Comparison of ENCODE assay signal across 16 cellular contexts in the genomic region with DNA sequence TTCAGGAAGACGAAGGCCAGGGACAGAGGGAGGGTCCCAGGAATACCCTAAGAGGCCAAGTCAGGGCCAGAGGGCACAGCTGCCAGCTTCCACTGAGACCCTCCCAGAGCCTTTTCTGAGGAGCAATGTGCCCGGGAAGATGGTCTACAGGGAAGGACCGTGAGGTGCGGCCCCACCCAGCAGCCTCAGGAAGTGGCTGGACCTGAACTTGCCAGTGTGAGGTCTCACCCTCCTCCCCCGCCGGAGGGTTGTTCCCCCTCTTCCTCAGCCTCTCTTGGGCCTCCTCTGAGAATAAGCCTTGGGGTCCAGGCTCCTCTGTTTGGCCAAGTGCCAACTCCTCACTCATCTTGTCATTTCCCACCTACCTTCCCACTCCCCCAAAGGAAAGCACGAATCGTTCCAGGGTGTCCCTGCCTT. TPM values are rescaled to one million over a fixed set of nuclear protein-coding genes. Genes with fewer than 3 reads are reported as not detected.
DNase-seq lines count a peak whose midpoint lies in the region; ATAC-seq and TF ChIP-seq lines count a peak whose summit lies in the region.
"Had no signal": no experiment of that assay in that cellular context is flagged by ENCODE, and none has a peak within 500 bp of the region (broad histone marks: within the 10 kb centered on the region; RNA-seq: fewer than 3 reads in every experiment).

No MANE protein-coding gene starts in this region.

- H3K27me3 ChIP-seq in heart right ventricle, result no peaks in the 10 kb centered on the region
- H3K27me3 ChIP-seq in uterus, result no peaks in the 10 kb centered on the region
- H3K27me3 ChIP-seq: SJSA1, testis had no signal

- peak overlapping the region; percentile 48 to 86 (median 76) for H3K27ac ChIP-seq in heart right ventricle
- peak overlapping the region; percentile 44 to 54 for H3K27ac ChIP-seq in uterus
- H3K27ac ChIP-seq: SJSA1 had no signal

- DNase-seq in heart right ventricle (no peak), Right ventricle myocardium inferior (ENCODE audit: missing footprints) (no peak), islet precursor cell (peak; percentile 32), posterior vena cava (ENCODE audit: low spot score) (peak; percentile 76), uterus (no peak), dermis blood vessel endothelial cell (no peak), NCI-H1694 (lab: John Stamatoyannopoulos, UW) (no peak)
- DNase-seq: activated CD8-positive, alpha-beta memory T cell treated with anti-CD3 and anti-CD28 coated beads, Interleukin-2, amount 50 U/mL, for 48 hours; activated naive CD4-positive, alpha-beta T cell treated with anti-CD3 and anti-CD28 coated beads for 36 hours; CD8-positive, alpha-beta T cell; effector CD4-positive, alpha-beta T cell; NCI-H1417; T-helper 9 cell had no signal

- H3K4me3 ChIP-seq in heart right ventricle (no peak overlapping the region), uterus (no peak overlapping the region)
- H3K4me3 ChIP-seq: SJSA1, testis had no signal

- TF ChIP-seq CTCF in heart right ventricle (IDR thresholded peaks at IDR 0.05) (no peak), uterus (IDR thresholded peaks at IDR 0.05) (no peak)

- intact Hi-C loops in heart right ventricle (cut with DNase I), result loop anchor here in 8 of 10 donors (1.0 to 10.0 kb wide), 13 partner anchors 70 to 477 kb away; partner anchors contain the start of genes SHB (in 5 of the 8) and ALDH1B1 (in 1 of the 8)
- intact Hi-C loops in Right ventricle myocardium inferior (cut with DNase I), result loop anchor here (2.0 to 10.0 kb wide), 3 partner anchors 70 to 477 kb away; partner anchors contain the start of genes ALDH1B1 and SHB
- intact Hi-C loops in posterior vena cava (cut with DNase I), result loop anchor here in 1 of 2 donors (5.0 kb wide), 1 partner anchor 150 kb away; the partner anchor contains the start of gene SHB
- intact Hi-C loops in uterus (cut with DNase I; ENCODE audit: low total_unique reads), result loop anchor here (10.0 kb wide), 1 partner anchor 147 kb away; the partner anchor contains the start of gene SHB

- H3K36me3 ChIP-seq in heart right ventricle (peaks cover 0 to 18% (median 0%) of the 10 kb centered on the region in 9 donors), uterus (no peaks in the 10 kb centered on the region)

- TF ChIP-seq POLR2A in uterus (IDR thresholded peaks at IDR 0.05), result no peak

- H3K9me3 ChIP-seq in heart right ventricle, result no peaks in the 10 kb centered on the region
- H3K9me3 ChIP-seq in uterus, result no peaks in the 10 kb centered on the region
- H3K9me3 ChIP-seq: SJSA1, testis had no signal

- H3K4me1 ChIP-seq in heart right ventricle (peaks cover 6 to 65% (median 34%) of the 10 kb centered on the region in 9 donors), uterus (no peaks in the 10 kb centered on the region)

- 51 to 60% methylated on average over 8 of the region's 8 CpGs for WGBS in heart right ventricle, 2 donors

- ATAC-seq in heart right ventricle (peak in 5 of 8 donors; percentile 3 to 14 (median 13)), Right ventricle myocardium inferior (no peak), GM18858 (IDR thresholded peaks at IDR 0.05; ENCODE audit: unreplicated experiment) (no peak)
- ATAC-seq: CD8-positive, alpha-beta T cell had no signal

RNA-seq across cellular contexts. Expression of gene SLC25A51, which starts 13.4 kb away (rescaled TPM):
- total RNA-seq in heart right ventricle, result 10 to 100 TPM; 16.3 to 26.5 (median 21.3) TPM
- polyA plus RNA-seq in heart right ventricle, result 1 to 10 TPM; 7.0 to 9.5 TPM
- total RNA-seq in Right ventricle myocardium inferior, result 22.0 TPM
- total RNA-seq in posterior vena cava, result 10 to 100 TPM; 28.1 to 28.6 TPM
- 10 to 100 TPM; 14.7 to 66.1 (median 44.4) TPM for total RNA-seq in uterus
- 71.2 and 93.1 TPM in 2 replicates for total RNA-seq in dermis blood vessel endothelial cell

Comparison
In these comparisons a context has a peak if more than half of its experiments do, and no peak if none do; other contexts are left out.
1. ATAC-seq: peak in heart right ventricle (5 of 8); none in Right ventricle myocardium inferior (single experiment) and GM18858 (single experiment).
2. DNase-seq: peak in islet precursor cell (single experiment) and posterior vena cava (single experiment); none in heart right ventricle (0 of 2), Right ventricle myocardium inferior (single experiment), uterus (0 of 2), dermis blood vessel endothelial cell (single experiment) and NCI-H1694 (single experiment).